In the genomic region with DNA sequence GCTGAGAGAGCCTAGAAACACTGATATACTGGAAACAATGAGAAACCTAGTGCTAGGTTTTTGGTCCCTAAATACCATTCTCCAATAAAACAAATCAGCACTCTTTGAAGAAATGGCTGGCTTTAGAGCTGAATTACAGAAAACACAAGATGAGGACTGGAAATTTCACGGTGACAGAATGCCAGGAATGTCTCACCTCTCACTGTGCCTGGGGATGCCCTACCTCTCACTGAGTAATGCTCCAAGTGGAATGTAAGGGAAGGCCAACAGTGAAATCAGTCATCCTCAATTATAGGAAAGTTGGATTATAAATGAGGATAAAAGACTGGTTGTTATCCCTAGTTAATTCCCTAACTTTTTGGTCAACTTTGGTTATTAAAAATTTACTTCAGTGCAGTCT, we compare ENCODE assay signal across 31 cellular contexts.
DNase-seq lines count a peak whose midpoint lies in the region; ATAC-seq, FAIRE-seq and TF ChIP-seq lines count a peak whose summit lies in the region.
"Had no signal": no experiment of that assay in that cellular context is flagged by ENCODE, and none has a peak within 500 bp of the region (broad histone marks: within the 10 kb centered on the region; RNA-seq: fewer than 3 reads in every experiment).

No MANE protein-coding gene starts in this region.

- ATAC-seq in RWPE2 (ENCODE audit: low read depth): peak; percentile 58; the same call in 1 of the 3 replicates
- ATAC-seq: activated T-helper 17 cell treated with anti-CD3 and anti-CD28 coated beads, Interleukin-2, amount 50 U/mL, for 72 hours; right cardiac atrium had no signal

- no peak for FAIRE-seq in D721Med (lab: Jason Lieb, UNC)
- FAIRE-seq: endometrium, GM12892, islet of Langerhans, TTC549 had no signal

- no peak overlapping the region for H3K4me3 ChIP-seq in RWPE2 (ENCODE audit: severe bottlenecking)
- H3K4me3 ChIP-seq in retinal pigment epithelial cell (ENCODE audit: low read length): no peak overlapping the region
- H3K4me3 ChIP-seq in WERI-Rb-1 (ENCODE audit: low read depth, low read length): no peak overlapping the region
- H3K4me3 ChIP-seq: spleen, transverse colon had no signal

- H3K27ac ChIP-seq in RWPE2 (ENCODE audit: poor library complexity, severe bottlenecking) (no peak overlapping the region), WERI-Rb-1 (no peak overlapping the region)
- H3K27ac ChIP-seq: C4-2B, parathyroid adenoma, spleen, transverse colon had no signal

- DNase-seq in ELR (ENCODE audit: low read depth) (peak; percentile 22), RWPE2 (ENCODE audit: low spot score) (no peak), glomerular visceral epithelial cell (ENCODE audit: extremely low spot score) (peak; percentile 71), retinal pigment epithelial cell (ENCODE audit: low read depth) (peak; percentile 30), WERI-Rb-1 (no peak), D721Med (ENCODE audit: insufficient read length, low spot score) (no peak), DMS79 (lab: John Stamatoyannopoulos, UW) (no peak)
- DNase-seq: activated CD4-positive, alpha-beta memory T cell treated with anti-CD3 and anti-CD28 coated beads, Interleukin-2, amount 10 ng/mL, durations not matched to agents 7 days and 5 days; activated CD4-positive, alpha-beta T cell treated with anti-CD3 and anti-CD28 coated beads for 1 hour; activated CD8-positive, alpha-beta memory T cell treated with anti-CD3 and anti-CD28 coated beads, Interleukin-2, amount 50 U/mL, for 48 hours; activated naive CD4-positive, alpha-beta T cell treated with anti-CD3 and anti-CD28 coated beads, Interleukin-2, amount 50 U/mL, for 16 hours; amygdala; Caco-2; caudate nucleus; dermis blood vessel endothelial cell; DND-41; hypothalamus; NCI-H1105; NCI-H2029 treated with DMSO at 0.1 percent for 48 hours; NCI-H2227 treated with DMSO at 0.1 percent for 48 hours; right cardiac atrium; RPMI8226; spleen; transverse colon had no signal

- H3K9me3 ChIP-seq in RWPE2 (ENCODE audit: severe bottlenecking) (no peaks in the 10 kb centered on the region), WERI-Rb-1 (ENCODE audit: severe bottlenecking) (no peaks in the 10 kb centered on the region)
- H3K9me3 ChIP-seq: Caco-2, spleen, transverse colon had no signal

- no peak for TF ChIP-seq CTCF in RWPE2 (IDR thresholded peaks at IDR 0.05; ENCODE audit: poor library complexity, severe bottlenecking)
- no peak for TF ChIP-seq CTCF in retinal pigment epithelial cell (conservative IDR thresholded peaks at IDR 0.05; ENCODE audit: low read depth, low read length)
- no peak for TF ChIP-seq CTCF in WERI-Rb-1 (IDR thresholded peaks at IDR 0.05; ENCODE audit: low read depth, low read length)
- TF ChIP-seq CTCF in D721Med (IDR thresholded peaks at IDR 0.05; ENCODE audit: insufficient read depth, missing control alignments): no peak

- H3K27me3 ChIP-seq in RWPE2 (ENCODE audit: insufficient read depth, poor library complexity, severe bottlenecking) (no peaks in the 10 kb centered on the region), WERI-Rb-1 (ENCODE audit: insufficient read depth, low read depth, severe bottlenecking) (no peaks in the 10 kb centered on the region)

- H3K4me1 ChIP-seq in RWPE2 (ENCODE audit: insufficient read depth, poor library complexity, severe bottlenecking): no peaks in the 10 kb centered on the region
- H3K4me1 ChIP-seq: Caco-2, parathyroid adenoma, spleen, transverse colon had no signal

- H3K36me3 ChIP-seq in RWPE2 (ENCODE audit: low read depth) (no peaks in the 10 kb centered on the region), WERI-Rb-1 (no peaks in the 10 kb centered on the region)
- H3K36me3 ChIP-seq: spleen, transverse colon had no signal

Comparison
In these comparisons a context has a peak if more than half of its experiments do, and no peak if none do; other contexts are left out.
1. DNase-seq: peak in ELR (single experiment), glomerular visceral epithelial cell (single experiment) and retinal pigment epithelial cell (single experiment); none in RWPE2 (single experiment), WERI-Rb-1 (single experiment), D721Med (single experiment) and DMS79 (single experiment).